26 cellular contexts compared by ENCODE assay signal in the genomic region with DNA sequence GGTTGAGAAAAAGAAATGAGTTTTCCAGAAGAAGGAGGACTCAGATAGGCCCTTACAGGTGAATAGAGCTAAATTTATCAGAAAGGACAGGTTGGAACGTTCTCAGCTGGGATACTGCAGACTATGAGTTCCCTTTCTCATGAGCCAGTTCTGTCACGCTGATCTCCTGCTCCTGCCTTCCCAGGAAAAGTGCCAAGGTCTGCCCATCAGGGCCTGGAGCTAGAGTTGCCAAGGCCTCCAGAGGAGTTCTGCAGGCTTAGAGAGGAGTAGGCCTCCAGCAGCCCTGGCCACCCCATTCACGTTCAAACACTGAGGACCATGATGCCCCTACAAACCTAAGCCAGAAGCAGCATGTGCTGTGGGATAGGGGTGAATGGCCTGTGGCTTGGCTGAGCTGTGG.
"Had no signal": no experiment of that assay in that cellular context is flagged by ENCODE, and none has a peak within 500 bp of the region (broad histone marks: within the 10 kb centered on the region; RNA-seq: fewer than 3 reads in every experiment).

No MANE protein-coding gene starts in this region.

- H3K4me1 Mint-ChIP-seq: activated naive CD8-positive, alpha-beta T cell treated with anti-CD3 and anti-CD28 coated beads, Interleukin-2, amount 10 ng/mL, durations not matched to agents 7 days and 5 days had no signal

- H3K36me3 Mint-ChIP-seq: activated naive CD8-positive, alpha-beta T cell treated with anti-CD3 and anti-CD28 coated beads, Interleukin-2, amount 10 ng/mL, durations not matched to agents 7 days and 5 days; WTC11 had no signal

- H3K36me3 ChIP-seq: adrenal gland, SJSA1 had no signal

- H3K27me3 ChIP-seq: adrenal gland had no signal

- H3K4me3 ChIP-seq: adrenal gland, K562, SJSA1 had no signal

- H3K9me3 Mint-ChIP-seq: activated naive CD8-positive, alpha-beta T cell treated with anti-CD3 and anti-CD28 coated beads, Interleukin-2, amount 10 ng/mL, durations not matched to agents 7 days and 5 days; T-helper 1 cell treated with Interleukin-12 subunit alpha and Interleukin-12 subunit beta and Interleukin-4 antibody, amounts not matched to agents 30 μg/mL and 1 μg/mL, for 36 hours; WTC11 had no signal

- ATAC-seq: activated CD8-positive, alpha-beta T cell treated with anti-CD3 and anti-CD28 coated beads, Interleukin-2, amount 10 ng/mL, durations not matched to agents 7 days and 5 days; K562; Panc1; WTC11 had no signal

- H3K27ac Mint-ChIP-seq: activated CD8-positive, alpha-beta T cell treated with anti-CD3 and anti-CD28 coated beads, Interleukin-2, amount 10 ng/mL, durations not matched to agents 7 days and 5 days; activated naive CD8-positive, alpha-beta T cell treated with anti-CD3 and anti-CD28 coated beads, Interleukin-2, amount 10 ng/mL, durations not matched to agents 7 days and 5 days; T-helper 1 cell treated with Interleukin-12 subunit alpha and Interleukin-12 subunit beta and Interleukin-4 antibody, amounts not matched to agents 30 μg/mL and 1 μg/mL, for 36 hours; WTC11 had no signal

- H3K27me3 Mint-ChIP-seq: activated naive CD8-positive, alpha-beta T cell treated with anti-CD3 and anti-CD28 coated beads, Interleukin-2, amount 10 ng/mL, durations not matched to agents 7 days and 5 days had no signal

- DNase-seq: activated CD4-positive, alpha-beta T cell treated with anti-CD3 and anti-CD28 coated beads for 48 hours; activated CD4-positive, alpha-beta T cell treated with anti-CD3 and anti-CD28 coated beads, Interleukin-2, amount 50 U/mL, for 4 hours; activated CD4-positive, CD25-positive, alpha-beta regulatory T cell treated with anti-CD3 and anti-CD28 coated beads, Interleukin-2, amount 50 U/mL, for 72 hours; activated CD8-positive, alpha-beta memory T cell treated with anti-CD3 and anti-CD28 coated beads, Interleukin-2, amount 50 U/mL, for 48 hours; activated CD8-positive, alpha-beta T cell treated with anti-CD3 and anti-CD28 coated beads, Interleukin-2, amount 10 ng/mL, durations not matched to agents 7 days and 5 days; activated naive CD4-positive, alpha-beta T cell treated with anti-CD3 and anti-CD28 coated beads, Interleukin-2, amount 50 U/mL, for 16 hours; activated naive CD8-positive, alpha-beta T cell treated with anti-CD3 and anti-CD28 coated beads, Interleukin-2, amount 10 ng/mL, durations not matched to agents 7 days and 5 days; activated T-cell treated with anti-CD3 and anti-CD28 coated beads, Interleukin-2, amount 50 U/mL, for 1 hour; adrenal gland; Kasumi-1; NCI-H1105 treated with DMSO at 0.1 percent for 48 hours; NCI-H1436 treated with DMSO at 0.1 percent for 48 hours; NCI-H187; NCI-H2081; NCI-H510A treated with DMSO at 0.1 percent for 48 hours; NCI-H69; NK-92 treated with Interleukin-12 subunit alpha and Interleukin-12 subunit beta, amount 100 ng/mL, for 24 hours; OCI-M1; RPMI8226; SHP77; T-helper 9 cell had no signal

- H3K9me3 ChIP-seq: adrenal gland, SJSA1 had no signal

- H3K27ac ChIP-seq: adrenal gland, SJSA1 had no signal

- H3K4me1 ChIP-seq: adrenal gland, SJSA1 had no signal

- H3K4me3 Mint-ChIP-seq: activated CD8-positive, alpha-beta T cell treated with anti-CD3 and anti-CD28 coated beads, Interleukin-2, amount 10 ng/mL, durations not matched to agents 7 days and 5 days; activated naive CD8-positive, alpha-beta T cell treated with anti-CD3 and anti-CD28 coated beads, Interleukin-2, amount 10 ng/mL, durations not matched to agents 7 days and 5 days; T-helper 1 cell treated with Interleukin-12 subunit alpha and Interleukin-12 subunit beta and Interleukin-4 antibody, amounts not matched to agents 30 μg/mL and 1 μg/mL, for 36 hours; WTC11 had no signal
